In genomic region chr17:19507673-19508326, GRCh38 we compare ENCODE assay signal across 8 cellular contexts. TPM values are rescaled to one million over a fixed set of nuclear protein-coding genes. Genes with fewer than 3 reads are reported as not detected.
DNase-seq lines count a peak whose midpoint lies in the region; ATAC-seq lines count a peak whose summit lies in the region.

No MANE protein-coding gene starts in this region.

- H3K4me3 Mint-ChIP-seq in natural killer cell treated with Interleukin-12 subunit alpha and Interleukin-12 subunit beta and Interleukin-15 and Interleukin-18, amount 100 ng/mL, for 72 hours: peak overlapping the region; percentile 89

- DNase-seq in COLO829 (ENCODE audit: low spot score) (peak; percentile 88), KG1 (lab: John Stamatoyannopoulos, UW) (peak; percentile 47), RPMI8226 (peak; percentile 64), fibroblast of the conjunctiva (ENCODE audit: low read depth) (peak; percentile 90)
- peak; percentile 95 for DNase-seq in activated effector memory CD4-positive, alpha-beta T cell treated with anti-CD3 and anti-CD28 coated beads, Interleukin-2, amount 50 U/mL, for 16 hours
- DNase-seq in natural killer cell treated with Interleukin-12 subunit alpha and Interleukin-12 subunit beta and Interleukin-15 and Interleukin-18, amount 100 ng/mL, for 72 hours (ENCODE audit: low spot score): peak; percentile 82
- peak; percentile 80 for DNase-seq in stimulated activated naive CD4-positive, alpha-beta T cell treated with Interleukin-2 at 50 U/mL for 16 hours (lab: John Stamatoyannopoulos, UW)

- H3K4me1 Mint-ChIP-seq in natural killer cell treated with Interleukin-12 subunit alpha and Interleukin-12 subunit beta and Interleukin-15 and Interleukin-18, amount 100 ng/mL, for 72 hours (ENCODE audit: low read depth in 2 of 2): peaks cover 9 to 12% of the 10 kb centered on the region in 2 donors

- H3K27me3 Mint-ChIP-seq in natural killer cell treated with Interleukin-12 subunit alpha and Interleukin-12 subunit beta and Interleukin-15 and Interleukin-18, amount 100 ng/mL, for 72 hours: no peaks in the 10 kb centered on the region

- no peaks in the 10 kb centered on the region for H3K9me3 Mint-ChIP-seq in natural killer cell treated with Interleukin-12 subunit alpha and Interleukin-12 subunit beta and Interleukin-15 and Interleukin-18, amount 100 ng/mL, for 72 hours

- peak; percentile 70 for ATAC-seq in GM21515 (IDR thresholded peaks at IDR 0.05; ENCODE audit: unreplicated experiment)
- ATAC-seq in natural killer cell treated with Interleukin-12 subunit alpha and Interleukin-12 subunit beta and Interleukin-15 and Interleukin-18, amount 100 ng/mL, for 72 hours: peak; percentile 87 to 93

- H3K36me3 Mint-ChIP-seq in natural killer cell treated with Interleukin-12 subunit alpha and Interleukin-12 subunit beta and Interleukin-15 and Interleukin-18, amount 100 ng/mL, for 72 hours: no peaks in the 10 kb centered on the region

- H3K27ac Mint-ChIP-seq in natural killer cell treated with Interleukin-12 subunit alpha and Interleukin-12 subunit beta and Interleukin-15 and Interleukin-18, amount 100 ng/mL, for 72 hours: peak overlapping the region; percentile 97 to 100

RNA-seq across cellular contexts. Expression of gene SLC47A1, which starts 25.9 kb away (rescaled TPM):
- total RNA-seq in natural killer cell treated with Interleukin-12 subunit alpha and Interleukin-12 subunit beta and Interleukin-15 and Interleukin-18, amount 100 ng/mL, for 72 hours: not detected

Comparison
In these comparisons a context has a peak if more than half of its experiments do, and no peak if none do; other contexts are left out.
1. Peak in every context shown above with its lines: DNase-seq and ATAC-seq.